8 cellular contexts compared by ENCODE assay signal in genomic region chr12:54126696-54127537, GRCh38.
DNase-seq lines count a peak whose midpoint lies in the region; ATAC-seq, FAIRE-seq and TF ChIP-seq lines count a peak whose summit lies in the region.

No MANE protein-coding gene starts in this region.

- no peak for TF ChIP-seq EP300 in suprapubic skin (IDR thresholded peaks at IDR 0.05)

- peak overlapping the region; percentile 98 for H3K4me2 ChIP-seq in mammary epithelial cell (ENCODE audit: insufficient read depth, low read depth, low read length)

- peak overlapping the region; percentile 14 for H3K9ac ChIP-seq in mammary epithelial cell (ENCODE audit: insufficient read depth, low read length)

- no peak for FAIRE-seq in HTR-8/SVneo (lab: Jason Lieb, UNC)

- H3K27me3 ChIP-seq in mammary epithelial cell (ENCODE audit: insufficient read depth, low read length), result no peaks in the 10 kb centered on the region
- peaks cover 25 to 94% of the 10 kb centered on the region in 2 donors for H3K27me3 ChIP-seq in left lung
- H3K27me3 ChIP-seq in suprapubic skin, result no peaks in the 10 kb centered on the region

- TF ChIP-seq POLR2A in suprapubic skin (IDR thresholded peaks at IDR 0.05), result peak in 1 of 2 donors; percentile 35

- WGBS in mammary epithelial cell (ENCODE audit: low coverage, missing lambda C conversion rate), result 5% methylated on average over 19 of the region's 31 CpGs
- WGBS in suprapubic skin, result 5% methylated on average over 31 of the region's 31 CpGs

- BruUV-seq in mammary epithelial cell (replicated peaks; lab: Mats Ljungman, UMichigan), result no TSS peak

- ATAC-seq in left lung, result peak; percentile 83
- no peak for ATAC-seq in activated CD4-positive, CD25-positive, alpha-beta regulatory T cell treated with anti-CD3 and anti-CD28 coated beads, Interleukin-2, amount 50 U/mL, for 24 hours
- no peak for ATAC-seq in HG03175 (IDR thresholded peaks at IDR 0.05; ENCODE audit: unreplicated experiment)

- DNase-seq in NCI-H82 (lab: John Stamatoyannopoulos, UW), result peak; percentile 65
- no peak for DNase-seq in NCI-H82 treated with DMSO at 0.1 percent for 48 hours (lab: John Stamatoyannopoulos, UW; ENCODE audit: unreplicated experiment)
- DNase-seq in mammary epithelial cell, result peak; percentile 36
- no peak for DNase-seq in left lung
- peak; percentile 88 to 90 for DNase-seq in suprapubic skin (ENCODE audit: low spot score in 2 of 2)
- DNase-seq in HTR-8/SVneo (ENCODE audit: insufficient read length, low spot score), result no peak

- dilution Hi-C loops in mammary epithelial cell (cut with HindIII; ENCODE audit: low sequenced_read_pairs), result no loop called here

- H3K27ac ChIP-seq in mammary epithelial cell (ENCODE audit: insufficient read depth, low read depth, low read length) (no peak overlapping the region), left lung (no peak overlapping the region), suprapubic skin (peak overlapping the region; percentile 81)

- H4K20me1 ChIP-seq in mammary epithelial cell (ENCODE audit: insufficient read depth, low read length), result no peaks in the 10 kb centered on the region

- CTCF ChIA-PET in mammary epithelial cell (lab: Charles Lee; ENCODE audit: low non-redundant PET), result no interaction called here

- H2AFZ ChIP-seq in mammary epithelial cell (ENCODE audit: low read depth, low read length), result peak overlapping the region; percentile 94

- no peaks in the 10 kb centered on the region for H3K9me3 ChIP-seq in mammary epithelial cell (replicated peaks; ENCODE audit: insufficient read depth, low read length)
- H3K9me3 ChIP-seq in left lung, result no peaks in the 10 kb centered on the region
- H3K9me3 ChIP-seq in suprapubic skin, result no peaks in the 10 kb centered on the region

- intact Hi-C loops in mammary epithelial cell (cut with micrococcal nuclease), result loop anchor here (1.0 to 5.0 kb wide), 5 partner anchors 18 to 111 kb away; partner anchors contain the start of genes HOXC4 and HOXC5
- intact Hi-C loops in left lung (cut with DNase I), result no loop called here

- in situ Hi-C loops in mammary epithelial cell (cut with MboI; ENCODE audit: low sequenced_read_pairs in 2 of 2), result no loop called here

- no peaks in the 10 kb centered on the region for H3K36me3 ChIP-seq in mammary epithelial cell (ENCODE audit: insufficient read depth, low read length)
- H3K36me3 ChIP-seq in left lung, result no peaks in the 10 kb centered on the region
- H3K36me3 ChIP-seq in suprapubic skin, result no peaks in the 10 kb centered on the region

- H3K4me3 ChIP-seq in mammary epithelial cell (replicated peaks in 1 of 3; ENCODE audit: insufficient read depth in 1 of 3, low read depth in 2 of 3, low read length in 3 of 3) (peak overlapping the region; percentile 59 to 73 (median 63)), left lung (peak overlapping the region; percentile 35 to 39), suprapubic skin (peak overlapping the region; percentile 67)

- TF ChIP-seq CTCF in mammary epithelial cell (conservative IDR thresholded peaks at IDR 0.05 in 1 of 2, IDR thresholded peaks at IDR 0.05 in 1 of 2; ENCODE audit: extremely low read depth in 1 of 2, insufficient read depth in 1 of 2, low read depth in 1 of 2, low read length in 2 of 2), result no peak
- TF ChIP-seq CTCF in left lung (IDR thresholded peaks at IDR 0.05), result no peak
- TF ChIP-seq CTCF in suprapubic skin (IDR thresholded peaks at IDR 0.05), result no peak

- no peaks in the 10 kb centered on the region for H3K79me2 ChIP-seq in mammary epithelial cell (ENCODE audit: insufficient read depth, low read length)

- peaks cover 9% of the 10 kb centered on the region for H3K4me1 ChIP-seq in mammary epithelial cell (ENCODE audit: insufficient read depth, low read length)
- H3K4me1 ChIP-seq in left lung, result peaks cover 0 to 15% of the 10 kb centered on the region in 2 donors
- peaks cover 25% of the 10 kb centered on the region for H3K4me1 ChIP-seq in suprapubic skin

Comparison
In these comparisons a context has a peak if more than half of its experiments do, and no peak if none do; other contexts are left out.
1. DNase-seq: peak in NCI-H82 (single experiment), mammary epithelial cell (single experiment) and suprapubic skin (2 of 2); none in NCI-H82 treated with DMSO at 0.1 percent for 48 hours (single experiment), left lung (0 of 2) and HTR-8/SVneo (single experiment).
2. Peak in every context shown above with its lines, with median percentiles within 50 percentile points of each other: H3K4me3 ChIP-seq.